ENCODE assay signal across 34 cellular contexts in genomic region chr3:152830245-152830644, GRCh38. TPM values are rescaled to one million over a fixed set of nuclear protein-coding genes. Genes with fewer than 3 reads are reported as not detected.
"Had no signal": no experiment of that assay in that cellular context is flagged by ENCODE, and none has a peak within 500 bp of the region (broad histone marks: within the 10 kb centered on the region; RNA-seq: fewer than 3 reads in every experiment).

No MANE protein-coding gene starts in this region.

- FAIRE-seq: astrocyte had no signal

- H3K4me2 ChIP-seq: KMS-11 had no signal

- H3K36me3 ChIP-seq: adrenal gland, breast epithelium had no signal

- H3K9ac ChIP-seq: KMS-11 had no signal

- H3K9me3 ChIP-seq: adrenal gland, body of pancreas, breast epithelium had no signal

- H3K27ac ChIP-seq: adrenal gland, body of pancreas, breast epithelium, KMS-11 had no signal

- H3K4me1 ChIP-seq: adrenal gland, breast epithelium had no signal

- H3K36me3 Mint-ChIP-seq: activated CD4-positive, alpha-beta memory T cell treated with anti-CD3 and anti-CD28 coated beads for 36 hours; activated naive CD4-positive, alpha-beta T cell treated with anti-CD3 and anti-CD28 coated beads, Interleukin-2, amount 50 U/mL, for 72 hours had no signal

- DNase-seq: activated CD4-positive, alpha-beta memory T cell treated with anti-CD3 and anti-CD28 coated beads for 36 hours; activated CD4-positive, alpha-beta T cell treated with anti-CD3 and anti-CD28 coated beads, Interleukin-2, amount 10 ng/mL, durations not matched to agents 7 days and 5 days; activated CD8-positive, alpha-beta memory T cell treated with anti-CD3 and anti-CD28 coated beads, Interleukin-2, amount 50 U/mL, for 4 hours; activated gamma-delta T cell treated with Interleukin-2 at 50 U/mL for 16 hours; activated naive CD4-positive, alpha-beta T cell treated with anti-CD3 and anti-CD28 coated beads for 36 hours; activated T-cell treated with anti-CD3 and anti-CD28 coated beads for 4 hours; activated T-cell treated with anti-CD3 and anti-CD28 coated beads, Interleukin-2, amount 50 U/mL, for 4 hours; adrenal gland; body of pancreas; caudate nucleus; cerebellar nuclear complex; MM.1S; NCI-H1048; NCI-H1105 treated with DMSO at 0.1 percent for 48 hours; NCI-H1436; NCI-H1694; NCI-H2029; NCI-H345; NCI-H510A; NCI-H526; NCI-H748 treated with DMSO at 0.1 percent for 48 hours; NK-92 treated with Interleukin-12 subunit alpha and Interleukin-12 subunit beta, amount 100 ng/mL, for 24 hours; Right ventricle myocardium superior; SW 1271; T-helper 1 cell; T-helper 2 cell; T-helper 9 cell had no signal

- H3K4me3 Mint-ChIP-seq: activated CD4-positive, alpha-beta memory T cell treated with anti-CD3 and anti-CD28 coated beads for 36 hours; activated CD4-positive, alpha-beta T cell treated with anti-CD3 and anti-CD28 coated beads, Interleukin-2, amount 10 ng/mL, durations not matched to agents 7 days and 5 days; activated naive CD4-positive, alpha-beta T cell treated with anti-CD3 and anti-CD28 coated beads for 36 hours; activated T-cell treated with anti-CD3 and anti-CD28 coated beads, Interleukin-2, amount 50 U/mL, for 4 hours; activated T-helper 1 cell treated with anti-CD3 and anti-CD28 coated beads, Interleukin-12 subunit alpha, Interleukin-12 subunit beta, Interleukin-2, Interleukin-4 antibody, amounts not matched to agents 30 ng/mL and 10 ng/mL and 1 ng/mL, durations not matched to agents 14 hours and 24 hours and 36 hours had no signal

- H3K4me3 ChIP-seq: adrenal gland, body of pancreas, breast epithelium had no signal

- H3K27ac Mint-ChIP-seq: activated CD4-positive, alpha-beta memory T cell treated with anti-CD3 and anti-CD28 coated beads for 36 hours; activated CD4-positive, alpha-beta T cell treated with anti-CD3 and anti-CD28 coated beads, Interleukin-2, amount 10 ng/mL, durations not matched to agents 7 days and 5 days; activated naive CD4-positive, alpha-beta T cell treated with anti-CD3 and anti-CD28 coated beads for 36 hours; activated naive CD4-positive, alpha-beta T cell treated with anti-CD3 and anti-CD28 coated beads, Interleukin-2, amount 50 U/mL, for 72 hours; activated T-helper 1 cell treated with anti-CD3 and anti-CD28 coated beads, Interleukin-12 subunit alpha, Interleukin-12 subunit beta, Interleukin-2, Interleukin-4 antibody, amounts not matched to agents 30 ng/mL and 10 ng/mL and 1 ng/mL, durations not matched to agents 14 hours and 24 hours and 36 hours had no signal

- H3K27me3 ChIP-seq: breast epithelium had no signal

- H3K9me3 Mint-ChIP-seq: activated CD4-positive, alpha-beta memory T cell treated with anti-CD3 and anti-CD28 coated beads for 36 hours; activated CD4-positive, alpha-beta T cell treated with anti-CD3 and anti-CD28 coated beads, Interleukin-2, amount 10 ng/mL, durations not matched to agents 7 days and 5 days; activated naive CD4-positive, alpha-beta T cell treated with anti-CD3 and anti-CD28 coated beads for 36 hours; activated naive CD4-positive, alpha-beta T cell treated with anti-CD3 and anti-CD28 coated beads, Interleukin-2, amount 50 U/mL, for 72 hours; activated T-cell treated with anti-CD3 and anti-CD28 coated beads, Interleukin-2, amount 50 U/mL, for 4 hours; activated T-helper 1 cell treated with anti-CD3 and anti-CD28 coated beads, Interleukin-12 subunit alpha, Interleukin-12 subunit beta, Interleukin-2, Interleukin-4 antibody, amounts not matched to agents 30 ng/mL and 10 ng/mL and 1 ng/mL, durations not matched to agents 14 hours and 24 hours and 36 hours had no signal

- ATAC-seq: activated naive CD4-positive, alpha-beta T cell treated with anti-CD3 and anti-CD28 coated beads, Interleukin-2, amount 50 U/mL, for 72 hours; activated T-cell treated with anti-CD3 and anti-CD28 coated beads, Interleukin-2, amount 50 U/mL, for 4 hours; body of pancreas had no signal

RNA-seq across cellular contexts. Expression of gene P2RY1, which starts 4.7 kb away (rescaled TPM):
- total RNA-seq: LHCN-M2, OCI-LY7 had no signal
